In the genomic region with DNA sequence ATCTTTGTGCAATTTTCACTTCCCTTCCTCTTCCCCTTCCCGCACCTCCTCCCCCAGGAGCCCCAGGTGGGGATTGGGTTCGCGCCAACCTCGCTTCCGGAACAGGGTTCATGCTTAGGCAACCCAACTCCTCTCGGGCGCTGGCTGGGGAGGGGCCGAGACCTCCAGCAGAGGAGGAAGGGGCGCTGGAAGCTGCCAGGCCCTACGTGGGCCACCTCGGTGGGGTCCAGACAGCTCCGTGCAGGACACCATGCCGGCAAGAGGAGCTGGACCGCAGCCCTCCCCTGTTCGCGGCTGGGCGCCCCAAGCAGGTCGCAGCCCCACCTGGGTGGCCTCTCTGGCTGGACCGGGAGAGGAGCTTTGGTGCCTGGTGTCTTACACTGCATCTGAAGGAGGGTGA, we compare ENCODE assay signal across 30 cellular contexts.
"Had no signal": no experiment of that assay in that cellular context is flagged by ENCODE, and none has a peak within 500 bp of the region (broad histone marks: within the 10 kb centered on the region; RNA-seq: fewer than 3 reads in every experiment).

No MANE protein-coding gene starts in this region.

- H3K4me3 Mint-ChIP-seq: effector memory CD8-positive, alpha-beta T cell; immature natural killer cell; memory B cell; naive B cell; natural killer cell treated with Interleukin-12 subunit alpha and Interleukin-12 subunit beta and Interleukin-15 and Interleukin-18, amount 100 ng/mL, for 72 hours; neural crest cell; stimulated activated memory B cell treated with anti-CD40 and anti-IgM and Interleukin-4, amounts not matched to agents 10 μg/mL and 1 μg/mL and 100 μg/mL, for 72 hours; type B pancreatic cell had no signal

- H3K27me3 Mint-ChIP-seq: naive B cell, progenitor cell of endocrine pancreas, type B pancreatic cell had no signal

- H3K9ac ChIP-seq: parathyroid adenoma had no signal

- ATAC-seq: effector memory CD8-positive, alpha-beta T cell; heart right ventricle; left lobe of liver; mucosa of descending colon; natural killer cell treated with Interleukin-12 subunit alpha and Interleukin-12 subunit beta and Interleukin-15 and Interleukin-18, amount 100 ng/mL, for 72 hours; sciatic nerve; stimulated activated naive CD8-positive, alpha-beta T cell treated with anti-CD3 and anti-CD28 coated beads, Interleukin-15, Interleukin-2, amounts not matched to agents 100 U/mL and 50 U/mL, for 24 hours had no signal

- H2AFZ ChIP-seq: parathyroid adenoma had no signal

- H3K79me2 ChIP-seq: parathyroid adenoma had no signal

- H3K9me3 Mint-ChIP-seq: natural killer cell treated with Interleukin-12 subunit alpha and Interleukin-12 subunit beta and Interleukin-15 and Interleukin-18, amount 100 ng/mL, for 72 hours; type B pancreatic cell had no signal

- H3K4me3 ChIP-seq: esophagus squamous epithelium, heart right ventricle, lung, mucosa of descending colon, smooth muscle cell, tibial artery had no signal

- H3K27ac ChIP-seq: esophagus squamous epithelium, heart right ventricle, parathyroid adenoma, testis, tibial artery had no signal

- H3K4me1 ChIP-seq: esophagus squamous epithelium, heart right ventricle, parathyroid adenoma, testis, tibial artery had no signal

- DNase-seq: cortex of kidney; effector memory CD8-positive, alpha-beta T cell; erythroblast; esophagus squamous epithelium; foreskin melanocyte; glutamatergic neuron; heart right ventricle; hippocampal formation; immature natural killer cell; naive B cell; stimulated activated CD4-positive, alpha-beta T cell treated with anti-CD3 and anti-CD28 coated beads, Interleukin-4, amount 100 ng/mL, for 4 hours; stimulated activated naive CD8-positive, alpha-beta T cell treated with anti-CD3 and anti-CD28 coated beads, Interleukin-15, Interleukin-2, amounts not matched to agents 100 U/mL and 50 U/mL, for 24 hours; substantia nigra; testis; tibial artery had no signal

- FAIRE-seq: endometrium, keratinocyte, urothelium cell line had no signal

- H3K27ac Mint-ChIP-seq: effector memory CD8-positive, alpha-beta T cell; immature natural killer cell; memory B cell; naive B cell; natural killer cell treated with Interleukin-12 subunit alpha and Interleukin-12 subunit beta and Interleukin-15 and Interleukin-18, amount 100 ng/mL, for 72 hours; progenitor cell of endocrine pancreas; stimulated activated memory B cell treated with anti-CD40 and anti-IgM and Interleukin-4, amounts not matched to agents 10 μg/mL and 1 μg/mL and 100 μg/mL, for 72 hours; type B pancreatic cell had no signal

- H3K9me3 ChIP-seq: esophagus squamous epithelium, mucosa of descending colon, testis had no signal

- H3K36me3 ChIP-seq: esophagus squamous epithelium, heart right ventricle, tibial artery had no signal

- H3K4me1 Mint-ChIP-seq: immature natural killer cell; memory B cell; neural crest cell; stimulated activated memory B cell treated with anti-CD40 and anti-IgM and Interleukin-4, amounts not matched to agents 10 μg/mL and 1 μg/mL and 100 μg/mL, for 72 hours had no signal

- H3K27me3 ChIP-seq: esophagus squamous epithelium, testis, tibial artery had no signal

- H3K4me2 ChIP-seq: smooth muscle cell had no signal
